In genomic region chr9:19788152-19788551, GRCh38 we compare ENCODE assay signal across 13 cellular contexts. TPM values are rescaled to one million over a fixed set of nuclear protein-coding genes. Genes with fewer than 3 reads are reported as not detected.
DNase-seq lines count a peak whose midpoint lies in the region.
"Had no signal": no experiment of that assay in that cellular context is flagged by ENCODE, and none has a peak within 500 bp of the region (broad histone marks: within the 10 kb centered on the region; RNA-seq: fewer than 3 reads in every experiment).

No MANE protein-coding gene starts in this region.

- no peak overlapping the region for H3K4ac ChIP-seq in trophoblast cell (ENCODE audit: low read depth, low read length)

- peak; percentile 18 for DNase-seq in DMS153 (lab: John Stamatoyannopoulos, UW)
- no peak for DNase-seq in DMS153 treated with DMSO at 0.1 percent for 48 hours (lab: John Stamatoyannopoulos, UW; ENCODE audit: unreplicated experiment)
- peak; percentile 62 to 85 for DNase-seq in NCI-H524 (lab: John Stamatoyannopoulos, UW)
- peak; percentile 35 for DNase-seq in globus pallidus (ENCODE audit: low spot score)
- no peak for DNase-seq in trophoblast cell
- DNase-seq in KBM-7: no peak
- DNase-seq in activated CD4-positive, alpha-beta T cell treated with anti-CD3 and anti-CD28 coated beads for 48 hours: no peak
- no peak for DNase-seq in HUDEP-2 (lab: John Stamatoyannopoulos, UW; ENCODE audit: unreplicated experiment in 76 of 76)
- DNase-seq: DMS79 treated with DMSO at 0.1 percent for 48 hours, left colon, PC-9 had no signal

- H3K79me1 ChIP-seq in trophoblast cell (ENCODE audit: low read length): no peaks in the 10 kb centered on the region

- no peak overlapping the region for H4K8ac ChIP-seq in trophoblast cell (ENCODE audit: low read depth, low read length)

- H3K79me2 ChIP-seq in trophoblast cell (ENCODE audit: control insufficient read depth, insufficient read depth, low read length, poor library complexity): no peaks in the 10 kb centered on the region

- H2BK120ac ChIP-seq in trophoblast cell (ENCODE audit: insufficient read depth, low read length, poor library complexity): no peak overlapping the region

- no peak overlapping the region for H2BK5ac ChIP-seq in trophoblast cell (ENCODE audit: low read depth, low read length, poor library complexity)

- H4K12ac ChIP-seq in trophoblast cell (ENCODE audit: low read depth, low read length): no peak overlapping the region

- no peak overlapping the region for H2AK5ac ChIP-seq in trophoblast cell (ENCODE audit: low read length)

- H3K27me3 ChIP-seq in trophoblast cell (ENCODE audit: insufficient read depth, low read length): peaks cover 20% of the 10 kb centered on the region

- no peaks in the 10 kb centered on the region for H3K36me3 ChIP-seq in trophoblast cell (ENCODE audit: control insufficient read depth in 1 of 2, insufficient read depth in 2 of 2, low read length in 2 of 2)
- H3K36me3 ChIP-seq: upper lobe of left lung had no signal

- no peak overlapping the region for H3K23ac ChIP-seq in trophoblast cell (ENCODE audit: low read length)

- H3K9ac ChIP-seq in trophoblast cell (ENCODE audit: low read length): no peak overlapping the region

- peaks cover 4% of the 10 kb centered on the region for H3K9me3 ChIP-seq in trophoblast cell (ENCODE audit: insufficient read depth, low read depth, low read length)
- H3K9me3 ChIP-seq: upper lobe of left lung had no signal

- no peak overlapping the region for H3K4me3 ChIP-seq in trophoblast cell (ENCODE audit: low read depth, low read length)
- H3K4me3 ChIP-seq: PC-9 had no signal

- WGBS in trophoblast cell (ENCODE audit: extremely low coverage, insufficient coverage, insufficient read length): no CpG with 5 or more reads among the region's 24 CpGs

- no peak overlapping the region for H2BK12ac ChIP-seq in trophoblast cell (ENCODE audit: low read length)

- H3K4me1 ChIP-seq in trophoblast cell (ENCODE audit: control insufficient read depth in 1 of 2, insufficient read depth in 2 of 2, low read length in 2 of 2): peaks cover 5 to 7% of the 10 kb centered on the region in 2 experiments

- H3K14ac ChIP-seq in trophoblast cell (ENCODE audit: low read length): no peak overlapping the region

- H3K18ac ChIP-seq in trophoblast cell (ENCODE audit: low read length): no peak overlapping the region

- H3K27ac ChIP-seq in trophoblast cell (ENCODE audit: low read depth, low read length): no peak overlapping the region
- H3K27ac ChIP-seq: PC-9, upper lobe of left lung had no signal

- H2AFZ ChIP-seq in trophoblast cell (ENCODE audit: insufficient read depth, low read length, poor library complexity): no peak overlapping the region
- H2AFZ ChIP-seq: PC-9 had no signal

- in situ Hi-C loops in KBM-7 (cut with MboI; ENCODE audit: low pct_unique_long_range_greater_than_20kb, low sequenced_read_pairs): loop anchor here (25.0 kb wide), 1 partner anchor 99 kb away; no protein-coding TSS in a partner anchor

- H4K91ac ChIP-seq in trophoblast cell (ENCODE audit: low read depth, low read length): no peak overlapping the region

- H3K4me2 ChIP-seq in trophoblast cell (ENCODE audit: low read length): peak overlapping the region; percentile 83
- H3K4me2 ChIP-seq: PC-9 had no signal

RNA-seq across cellular contexts. Expression of gene SLC24A2, which starts 0.7 kb away (rescaled TPM):
- polyA plus RNA-seq in trophoblast cell (2013): not detected in 2 replicates
- polyA plus RNA-seq: IgD-negative memory B cell had no signal

Comparison
In these comparisons a context has a peak if more than half of its experiments do, and no peak if none do; other contexts are left out.
1. DNase-seq: peak in DMS153 (single experiment), NCI-H524 (2 of 2) and globus pallidus (single experiment); none in DMS153 treated with DMSO at 0.1 percent for 48 hours (single experiment), trophoblast cell (0 of 2), KBM-7 (single experiment), activated CD4-positive, alpha-beta T cell treated with anti-CD3 and anti-CD28 coated beads for 48 hours (single experiment) and HUDEP-2 (0 of 76).